ENCODE assay signal across 8 cellular contexts in the genomic region with DNA sequence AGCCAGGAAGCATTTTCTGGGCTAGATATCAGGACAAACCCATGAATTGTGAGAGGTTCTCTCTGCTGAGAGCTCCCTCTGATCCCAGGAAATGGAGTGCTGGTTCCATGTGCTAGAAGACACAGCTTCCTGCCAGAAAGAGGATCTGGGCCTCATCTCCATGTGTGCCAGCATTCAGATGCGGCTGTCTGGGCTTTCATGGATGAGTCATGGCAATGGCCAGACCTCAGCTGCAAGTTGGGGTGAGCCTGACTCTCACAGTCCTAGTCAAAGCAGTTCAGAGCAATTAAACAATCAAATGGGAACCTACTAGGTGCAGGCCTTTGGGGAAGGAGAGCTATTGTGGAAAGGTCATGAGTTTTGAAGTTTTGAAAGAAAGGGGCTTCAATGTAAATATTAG.
DNase-seq lines count a peak whose midpoint lies in the region; ATAC-seq, FAIRE-seq and TF ChIP-seq lines count a peak whose summit lies in the region.

No MANE protein-coding gene starts in this region.

- POLR2A ChIA-PET in activated CD8-positive, alpha-beta T cell treated with anti-CD3 and anti-CD28 coated beads, Interleukin-2, amount 10 ng/mL, durations not matched to agents 7 days and 5 days (lab: Charles Lee): no interaction called here

- CTCF ChIA-PET in activated CD8-positive, alpha-beta T cell treated with anti-CD3 and anti-CD28 coated beads, Interleukin-2, amount 10 ng/mL, durations not matched to agents 7 days and 5 days (lab: Charles Lee): interaction anchor here (0.7 to 1.4 kb wide), 4 partner anchors 11 to 32 kb away, joined by 3 to 4 read pairs (median 4); no protein-coding TSS in a partner anchor

- H3K4me1 ChIP-seq in gastroesophageal sphincter: peaks cover 4 to 41% (median 7%) of the 10 kb centered on the region in 3 donors

- peaks cover 17% of the 10 kb centered on the region for H3K4me1 Mint-ChIP-seq in activated CD8-positive, alpha-beta T cell treated with anti-CD3 and anti-CD28 coated beads, Interleukin-2, amount 10 ng/mL, durations not matched to agents 7 days and 5 days (ENCODE audit: low read depth)
- H3K4me1 Mint-ChIP-seq in endothelial cell (ENCODE audit: unreplicated experiment): peaks cover 21% of the 10 kb centered on the region

- no peaks in the 10 kb centered on the region for H3K36me3 Mint-ChIP-seq in activated CD8-positive, alpha-beta T cell treated with anti-CD3 and anti-CD28 coated beads, Interleukin-2, amount 10 ng/mL, durations not matched to agents 7 days and 5 days (ENCODE audit: low read depth)
- H3K36me3 Mint-ChIP-seq in endothelial cell (ENCODE audit: low read depth, unreplicated experiment): no peaks in the 10 kb centered on the region

- no peak for FAIRE-seq in GM12891 (lab: Jason Lieb, UNC)

- no peaks in the 10 kb centered on the region for H3K36me3 ChIP-seq in gastroesophageal sphincter

- no peak overlapping the region for H3K27ac Mint-ChIP-seq in activated CD8-positive, alpha-beta T cell treated with anti-CD3 and anti-CD28 coated beads, Interleukin-2, amount 10 ng/mL, durations not matched to agents 7 days and 5 days
- no peak overlapping the region for H3K27ac Mint-ChIP-seq in endothelial cell (ENCODE audit: unreplicated experiment)

- no peaks in the 10 kb centered on the region for H3K27me3 ChIP-seq in gastroesophageal sphincter

- no peak for TF ChIP-seq POLR2A in GM12891 (IDR thresholded peaks at IDR 0.05; ENCODE audit: low read depth, low read length)
- TF ChIP-seq POLR2A in gastroesophageal sphincter (IDR thresholded peaks at IDR 0.05): no peak

- peak; percentile 76 for ATAC-seq in gastroesophageal sphincter
- ATAC-seq in activated CD8-positive, alpha-beta T cell treated with anti-CD3 and anti-CD28 coated beads, Interleukin-2, amount 10 ng/mL, durations not matched to agents 7 days and 5 days: no peak

- H3K27ac ChIP-seq in gastroesophageal sphincter (peak overlapping the region in 3 of 4 donors; percentile 45 to 55 (median 48)), skin epidermis (peak overlapping the region in 20 of 21 experiments; percentile 6 to 87 (median 68))

- no peaks in the 10 kb centered on the region for H3K27me3 Mint-ChIP-seq in activated CD8-positive, alpha-beta T cell treated with anti-CD3 and anti-CD28 coated beads, Interleukin-2, amount 10 ng/mL, durations not matched to agents 7 days and 5 days (ENCODE audit: low read depth)
- H3K27me3 Mint-ChIP-seq in endothelial cell (ENCODE audit: unreplicated experiment): peaks cover 3% of the 10 kb centered on the region

- no peak for DNase-seq in GM12891 (ENCODE audit: insufficient read length, low spot score)
- DNase-seq in SKM-1 treated with dmso at 0.1 percent for 144 hours (lab: John Stamatoyannopoulos, UW; ENCODE audit: unreplicated experiment): peak; percentile 52
- no peak for DNase-seq in activated CD8-positive, alpha-beta T cell treated with anti-CD3 and anti-CD28 coated beads, Interleukin-2, amount 10 ng/mL, durations not matched to agents 7 days and 5 days
- DNase-seq in endothelial cell (ENCODE audit: low spot score): no peak
- no peak for DNase-seq in stimulated activated CD4-positive, alpha-beta T cell treated with anti-CD3 and anti-CD28 coated beads, Interleukin-4, amount 100 ng/mL, for 1 hour
- DNase-seq in NCI-H524 (lab: John Stamatoyannopoulos, UW): no peak

- WGBS in gastroesophageal sphincter (ENCODE audit: low coverage in 1 of 2), 2 donors: no CpG with 5 or more reads among the region's 1 CpG

- H3K9me3 ChIP-seq in gastroesophageal sphincter: no peaks in the 10 kb centered on the region

- no peak overlapping the region for H3K4me3 Mint-ChIP-seq in activated CD8-positive, alpha-beta T cell treated with anti-CD3 and anti-CD28 coated beads, Interleukin-2, amount 10 ng/mL, durations not matched to agents 7 days and 5 days
- H3K4me3 Mint-ChIP-seq in endothelial cell (ENCODE audit: unreplicated experiment): no peak overlapping the region

- TF ChIP-seq EP300 in gastroesophageal sphincter (IDR thresholded peaks at IDR 0.05): no peak

- H3K4me3 ChIP-seq in gastroesophageal sphincter: no peak overlapping the region
- no peak overlapping the region for H3K4me3 ChIP-seq in skin epidermis

- TF ChIP-seq CTCF in gastroesophageal sphincter (IDR thresholded peaks at IDR 0.05) (no peak), endothelial cell (IDR thresholded peaks at IDR 0.05; ENCODE audit: unreplicated experiment) (no peak)

- H3K9me3 Mint-ChIP-seq in activated CD8-positive, alpha-beta T cell treated with anti-CD3 and anti-CD28 coated beads, Interleukin-2, amount 10 ng/mL, durations not matched to agents 7 days and 5 days (ENCODE audit: insufficient read depth): no peaks in the 10 kb centered on the region
- no peaks in the 10 kb centered on the region for H3K9me3 Mint-ChIP-seq in endothelial cell (ENCODE audit: unreplicated experiment)

TF ChIP-seq in GM12891, 5 proteins besides CTCF, POLR2A, EP300 and RAD21:
- TF ChIP-seq POLR2AphosphoS5 (IDR thresholded peaks at IDR 0.05; ENCODE audit: low read depth, low read length) (no peak), SPI1 (IDR thresholded peaks at IDR 0.05; ENCODE audit: low read depth, low read length) (peak; percentile 58), TAF1 (IDR thresholded peaks at IDR 0.05; ENCODE audit: low read depth, low read length) (no peak), PAX5 (IDR thresholded peaks at IDR 0.05; ENCODE audit: insufficient read depth, low read length, severe bottlenecking) (no peak)
